ENCODE assay signal across 29 cellular contexts in the genomic region with DNA sequence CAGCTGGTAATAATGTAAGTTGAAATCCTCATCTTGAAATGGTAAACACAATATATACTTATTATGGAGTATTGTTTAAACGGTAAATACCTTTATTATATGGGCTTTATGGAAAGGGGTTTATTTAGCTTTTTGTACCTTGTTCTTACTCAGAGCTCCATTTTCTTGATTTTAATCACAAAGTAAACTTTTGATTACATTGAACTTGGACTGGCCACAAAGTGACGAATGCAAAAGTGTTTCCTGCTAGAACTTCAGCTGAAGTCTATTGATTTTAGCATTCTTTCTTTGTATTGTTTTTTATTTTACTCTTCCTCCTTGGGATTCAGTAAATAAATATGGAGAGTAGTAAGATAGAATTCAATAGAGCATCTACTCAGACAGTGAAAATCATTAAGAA. TPM values are rescaled to one million over a fixed set of nuclear protein-coding genes. Genes with fewer than 3 reads are reported as not detected.
"Had no signal": no experiment of that assay in that cellular context is flagged by ENCODE, and none has a peak within 500 bp of the region (broad histone marks: within the 10 kb centered on the region; RNA-seq: fewer than 3 reads in every experiment).

No MANE protein-coding gene starts in this region.

- ATAC-seq: activated T-helper 17 cell treated with anti-CD3 and anti-CD28 coated beads, Interleukin-2, amount 50 U/mL, for 72 hours; T-helper 17 cell had no signal

- H3K27me3 ChIP-seq: SJSA1 had no signal

- H3K36me3 ChIP-seq: SJSA1 had no signal

- DNase-seq: activated CD4-positive, alpha-beta memory T cell treated with anti-CD3 and anti-CD28 coated beads for 36 hours; activated CD4-positive, alpha-beta T cell treated with anti-CD3 and anti-CD28 coated beads, Interleukin-2, amount 10 ng/mL, durations not matched to agents 7 days and 5 days; activated CD4-positive, CD25-positive, alpha-beta regulatory T cell; activated CD8-positive, alpha-beta memory T cell treated with anti-CD3 and anti-CD28 coated beads for 24 hours; activated gamma-delta T cell; activated naive CD4-positive, alpha-beta T cell treated with anti-CD3 and anti-CD28 coated beads for 36 hours; activated T-cell treated with anti-CD3 and anti-CD28 coated beads, Interleukin-2, amount 50 U/mL, for 48 hours; amygdala; cerebellar nuclear complex; KG1; NCI-H1092; NCI-H1417; NCI-H1694; NCI-H2029 treated with DMSO at 0.1 percent for 48 hours; NCI-H345; NCI-H510A treated with DMSO at 0.1 percent for 48 hours; NCI-H69; SHP77; T-helper 17 cell; T1000 had no signal

- H3K4me3 ChIP-seq: SJSA1 had no signal

- H3K27ac ChIP-seq: SJSA1, VCaP had no signal

- FAIRE-seq: astrocyte, RCC 7860, TTC549 had no signal

- H3K9me3 ChIP-seq: SJSA1 had no signal

RNA-seq across cellular contexts. Expression of a gene that starts 19.8 kb away (rescaled TPM):
- total RNA-seq: activated CD4-positive, alpha-beta memory T cell treated with anti-CD3 and anti-CD28 coated beads for 36 hours; activated CD4-positive, alpha-beta T cell treated with anti-CD3 and anti-CD28 coated beads, Interleukin-2, amount 10 ng/mL, durations not matched to agents 7 days and 5 days; activated naive CD4-positive, alpha-beta T cell treated with anti-CD3 and anti-CD28 coated beads for 36 hours; activated T-helper 17 cell treated with anti-CD3 and anti-CD28 coated beads, Interleukin-2, amount 50 U/mL, for 72 hours; astrocyte; cardiac septum; LHCN-M2; MCF 10A; T-helper 17 cell had no signal
